Comparison of ENCODE assay signal across 8 cellular contexts in genomic region chr14:75561013-75561432, GRCh38. TPM values are rescaled to one million over a fixed set of nuclear protein-coding genes. Genes with fewer than 3 reads are reported as not detected.
DNase-seq lines count a peak whose midpoint lies in the region; ATAC-seq, FAIRE-seq and TF ChIP-seq lines count a peak whose summit lies in the region.

No MANE protein-coding gene starts in this region.

- no peak for FAIRE-seq in astrocyte (lab: Jason Lieb, UNC)

- H3K27me3 Mint-ChIP-seq in astrocyte (ENCODE audit: low read depth, unreplicated experiment) = peaks cover 2% of the 10 kb centered on the region

- H4K20me1 ChIP-seq in Loucy (ENCODE audit: insufficient read depth, low read length, poor library complexity, severe bottlenecking) (no peaks in the 10 kb centered on the region), astrocyte (ENCODE audit: insufficient read depth, low read length) (no peaks in the 10 kb centered on the region)

- TF ChIP-seq CTCF in Loucy (conservative IDR thresholded peaks at IDR 0.05; ENCODE audit: low read length) (peak; percentile 93), astrocyte (IDR thresholded peaks at IDR 0.05; ENCODE audit: insufficient read depth, low read depth, low read length) (peak; percentile 85), right atrium auricular region (IDR thresholded peaks at IDR 0.05) (peak; percentile 66 to 78)

- H2AFZ ChIP-seq in Loucy (ENCODE audit: low read length) (no peak overlapping the region), astrocyte (ENCODE audit: low read depth, low read length) (no peak overlapping the region)

- H3K79me2 ChIP-seq in Loucy (ENCODE audit: insufficient read depth, low read length) (no peaks in the 10 kb centered on the region), astrocyte (ENCODE audit: insufficient read depth, low read length) (no peaks in the 10 kb centered on the region)

- no peaks in the 10 kb centered on the region for H3K9me2 ChIP-seq in Loucy (replicated peaks; ENCODE audit: low read depth, low read length)

- no peak overlapping the region for H3K4me3 ChIP-seq in Loucy (ENCODE audit: low read length, poor library complexity, severe bottlenecking)
- no peak overlapping the region for H3K4me3 ChIP-seq in astrocyte (ENCODE audit: insufficient read depth, low read depth, low read length)
- H3K4me3 ChIP-seq in right atrium auricular region = no peak overlapping the region

- no peak for ATAC-seq in GM18511 (IDR thresholded peaks at IDR 0.05; ENCODE audit: unreplicated experiment)

- H3K27me3 ChIP-seq in Loucy (ENCODE audit: insufficient read depth, low read length, poor library complexity, severe bottlenecking) (no peaks in the 10 kb centered on the region), astrocyte (ENCODE audit: insufficient read depth, low read length) (peaks cover 7% of the 10 kb centered on the region), right atrium auricular region (no peaks in the 10 kb centered on the region)

- DNase-seq in stimulated activated CD4-positive, alpha-beta T cell treated with anti-CD3 and anti-CD28 coated beads, Interleukin-15, amount 100 ng/mL, for 24 hours = peak; percentile 63
- no peak for DNase-seq in stimulated activated CD4-positive, alpha-beta T cell treated with anti-CD3 and anti-CD28 coated beads, Interleukin-12 subunit alpha, Interleukin-12 subunit beta, amount 100 ng/mL, for 4 hours
- DNase-seq in SHP77 treated with DMSO at 0.1 percent for 48 hours (lab: John Stamatoyannopoulos, UW) (peak; percentile 50), astrocyte (ENCODE audit: low read depth) (peak; percentile 57), right atrium auricular region (ENCODE audit: low spot score) (peak; percentile 73), retina (peak; percentile 75)

- H3K4me2 ChIP-seq in Loucy (ENCODE audit: low read depth, low read length, poor library complexity, severe bottlenecking) = no peak overlapping the region
- no peak overlapping the region for H3K4me2 ChIP-seq in astrocyte (ENCODE audit: low read length)

- H3K4me1 ChIP-seq in Loucy (ENCODE audit: insufficient read depth, low read length, poor library complexity, severe bottlenecking) (peaks cover 12% of the 10 kb centered on the region), astrocyte (ENCODE audit: insufficient read depth, low read length) (no peaks in the 10 kb centered on the region), right atrium auricular region (peaks cover 0 to 6% of the 10 kb centered on the region in 2 donors)

- H3K9ac ChIP-seq in Loucy (ENCODE audit: low read depth, low read length, poor library complexity, severe bottlenecking) = no peak overlapping the region
- no peak overlapping the region for H3K9ac ChIP-seq in astrocyte (ENCODE audit: low read length)

- H3K9me3 ChIP-seq in Loucy (ENCODE audit: insufficient read depth, low read depth, low read length) = no peaks in the 10 kb centered on the region
- no peaks in the 10 kb centered on the region for H3K9me3 ChIP-seq in astrocyte (ENCODE audit: insufficient read depth, low read depth, low read length)
- H3K9me3 ChIP-seq in right atrium auricular region = no peaks in the 10 kb centered on the region

- no peaks in the 10 kb centered on the region for H3F3A ChIP-seq in Loucy (ENCODE audit: low read depth)

- no peak overlapping the region for H3K27ac ChIP-seq in astrocyte (ENCODE audit: low read depth, low read length)
- no peak overlapping the region for H3K27ac ChIP-seq in right atrium auricular region

- no peak overlapping the region for H3K4me3 Mint-ChIP-seq in astrocyte (ENCODE audit: unreplicated experiment)

- peaks cover 6% of the 10 kb centered on the region for H3K9me3 Mint-ChIP-seq in astrocyte (ENCODE audit: unreplicated experiment)

- H3K36me3 ChIP-seq in Loucy (ENCODE audit: insufficient read depth, low read length) (no peaks in the 10 kb centered on the region), astrocyte (ENCODE audit: insufficient read depth, low read length) (no peaks in the 10 kb centered on the region), right atrium auricular region (no peaks in the 10 kb centered on the region)

- peaks cover 12% of the 10 kb centered on the region for H3K4me1 Mint-ChIP-seq in astrocyte (ENCODE audit: low read depth, unreplicated experiment)

- no peaks in the 10 kb centered on the region for H3K36me3 Mint-ChIP-seq in astrocyte (ENCODE audit: low read depth, unreplicated experiment)

- no peak overlapping the region for H3K27ac Mint-ChIP-seq in astrocyte (ENCODE audit: unreplicated experiment)

RNA-seq across cellular contexts. Expression of gene FLVCR2, which starts 17.4 kb away (rescaled TPM):
- total RNA-seq in astrocyte = 3.1 and 6.2 TPM in 2 replicates
- 1 to 10 TPM; 2.2 to 5.5 TPM for total RNA-seq in right atrium auricular region

RNA-seq across cellular contexts. Expression of gene BATF, which starts 38.8 kb away (rescaled TPM):
- total RNA-seq in astrocyte = not detected in 2 replicates
- total RNA-seq in right atrium auricular region = 1 to 10 TPM; 1.4 to 6.2 TPM
